Comparison of ENCODE assay signal across 8 cellular contexts in genomic region chr11:35077709-35078695, GRCh38.
A peak's percentile ranks its signal among the peaks of the same experiment; 100 is the strongest.
DNase-seq lines count a peak whose midpoint lies in the region; ATAC-seq and TF ChIP-seq lines count a peak whose summit lies in the region.

No MANE protein-coding gene starts in this region.

- no peaks in the 10 kb centered on the region for H3K9me3 ChIP-seq in CD4-positive, alpha-beta memory T cell (ENCODE audit: control insufficient read depth in 1 of 2, low read length in 2 of 2)

- no peaks in the 10 kb centered on the region for H3K36me3 ChIP-seq in CD4-positive, alpha-beta memory T cell (ENCODE audit: insufficient read depth, low read length)

- H3K27ac ChIP-seq in CD4-positive, alpha-beta memory T cell (ENCODE audit: low read depth, low read length), result peak overlapping the region; percentile 59
- peak overlapping the region; percentile 39 for H3K27ac ChIP-seq in HL-60 (replicated peaks)

- CTCF ChIA-PET in CD4-positive, alpha-beta memory T cell (lab: Charles Lee; ENCODE audit: partially characterized antibody), result interaction anchor here (0.8 to 3.0 kb wide), 9 partner anchors 11 to 227 kb away, joined by 3 to 15 read pairs (median 3); no protein-coding TSS in a partner anchor

- intact Hi-C loops in CD4-positive, alpha-beta memory T cell (cut with micrococcal nuclease), result loop anchor here (1.0 kb wide), 4 partner anchors 11 to 61 kb away; partner anchors contain the start of gene CD44

- H3K36me3 Mint-ChIP-seq in CD4-positive, alpha-beta memory T cell, result no peaks in the 10 kb centered on the region

- peaks cover 87% of the 10 kb centered on the region for H3K4me1 ChIP-seq in CD4-positive, alpha-beta memory T cell (ENCODE audit: insufficient read depth, low read length)

- H3K27me3 ChIP-seq in CD4-positive, alpha-beta memory T cell (ENCODE audit: insufficient read depth, low read length), result no peaks in the 10 kb centered on the region
- H3K27me3 ChIP-seq in HL-60 (ENCODE audit: insufficient read depth, poor library complexity, severe bottlenecking), result no peaks in the 10 kb centered on the region

- TF ChIP-seq CTCF in HL-60 (IDR thresholded peaks at IDR 0.05; ENCODE audit: insufficient read depth, low read length), result no peak
- TF ChIP-seq CTCF in foreskin fibroblast (IDR thresholded peaks at IDR 0.05; ENCODE audit: low read depth, low read length), result no peak

- H3K9me3 Mint-ChIP-seq in CD4-positive, alpha-beta memory T cell, result peaks cover 0 to 4% (median 0%) of the 10 kb centered on the region in 8 donors

- ATAC-seq in GM19467 (IDR thresholded peaks at IDR 0.05; ENCODE audit: unreplicated experiment), result peak; percentile 54

- H3K4me1 Mint-ChIP-seq in CD4-positive, alpha-beta memory T cell, result peaks cover 64 to 94% (median 78%) of the 10 kb centered on the region in 4 donors

- DNase-seq in CD4-positive, alpha-beta memory T cell, result peak; percentile 79 to 88 (median 84)
- peak in 1 of 2 experiments; percentile 50 for DNase-seq in HL-60 (ENCODE audit: low read depth in 1 of 2, low spot score in 1 of 2)
- peak; percentile 27 for DNase-seq in activated CD4-positive, alpha-beta T cell treated with anti-CD3 and anti-CD28 coated beads for 1 hour
- peak; percentile 81 to 84 for DNase-seq in foreskin fibroblast
- DNase-seq in iPS-NIHi7 (ENCODE audit: extremely low spot score), result no peak
- no peak for DNase-seq in cortex of kidney (lab: John Stamatoyannopoulos, UW)
- DNase-seq in NCI-H2171 treated with DMSO at 0.1 percent for 48 hours (lab: John Stamatoyannopoulos, UW), result no peak

- peak overlapping the region; percentile 59 to 92 (median 80) for H3K4me3 Mint-ChIP-seq in CD4-positive, alpha-beta memory T cell

- POLR2A ChIA-PET in CD4-positive, alpha-beta memory T cell (lab: Charles Lee; ENCODE audit: partially characterized antibody), result interaction anchor here (0.6 to 13.5 kb wide), 31 partner anchors 10 to 253 kb away, joined by 3 to 253 read pairs (median 5); partner anchors contain the start of gene CD44

- no peaks in the 10 kb centered on the region for H3K27me3 Mint-ChIP-seq in CD4-positive, alpha-beta memory T cell

- H3K4me3 ChIP-seq in CD4-positive, alpha-beta memory T cell (ENCODE audit: low read length in 2 of 2), result peak overlapping the region in 1 of 2 donors; percentile 3
- no peak overlapping the region for H3K4me3 ChIP-seq in HL-60 (replicated peaks; ENCODE audit: insufficient read depth, low read length)
- H3K4me3 ChIP-seq in foreskin fibroblast (ENCODE audit: low read depth in 1 of 2, low read length in 2 of 2), result no peak overlapping the region

- H3K27ac Mint-ChIP-seq in CD4-positive, alpha-beta memory T cell, result peak overlapping the region; percentile 95 to 98 (median 98)

Comparison
In these comparisons a context has a peak if more than half of its experiments do, and no peak if none do; other contexts are left out.
1. DNase-seq: peak in CD4-positive, alpha-beta memory T cell (5 of 5), activated CD4-positive, alpha-beta T cell treated with anti-CD3 and anti-CD28 coated beads for 1 hour (single experiment) and foreskin fibroblast (2 of 2); none in iPS-NIHi7 (single experiment), cortex of kidney (single experiment) and NCI-H2171 treated with DMSO at 0.1 percent for 48 hours (single experiment).